ENCODE assay signal across 9 cellular contexts in the genomic region with DNA sequence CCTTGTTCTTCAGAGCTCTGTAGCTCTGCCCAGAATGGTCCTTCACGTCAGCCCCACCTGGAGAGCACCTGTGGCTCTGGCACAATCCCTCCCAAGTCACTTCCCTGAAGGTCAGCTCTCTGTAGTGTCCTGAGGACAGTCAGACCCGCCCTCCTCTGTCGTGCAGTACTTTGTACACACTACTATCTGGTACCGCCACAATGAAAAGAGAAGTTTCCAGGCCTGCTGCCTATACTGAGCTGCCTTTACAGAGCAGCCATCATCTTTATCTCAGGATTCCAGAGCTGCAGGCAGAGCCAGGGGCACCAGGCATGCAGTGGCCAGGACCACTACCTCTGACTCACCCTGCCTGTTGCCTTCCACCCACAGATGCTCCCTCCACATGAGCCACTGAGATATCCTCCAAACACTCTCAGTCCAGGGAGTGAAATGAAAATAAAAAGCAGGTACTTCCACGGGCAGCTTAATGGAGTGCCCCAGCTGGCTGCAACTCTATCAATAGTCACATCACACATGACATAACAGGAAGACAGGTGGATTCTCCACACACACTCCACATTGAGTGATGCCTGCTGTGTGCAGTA. TPM values are rescaled to one million over a fixed set of nuclear protein-coding genes. Genes with fewer than 3 reads are reported as not detected.
DNase-seq lines count a peak whose midpoint lies in the region; ATAC-seq and TF ChIP-seq lines count a peak whose summit lies in the region.
"Had no signal": no experiment of that assay in that cellular context is flagged by ENCODE, and none has a peak within 500 bp of the region (broad histone marks: within the 10 kb centered on the region; RNA-seq: fewer than 3 reads in every experiment).

No MANE protein-coding gene starts in this region.

- TF ChIP-seq CTCF in tibial artery (IDR thresholded peaks at IDR 0.05), result no peak

- H3K4me3 Mint-ChIP-seq in activated CD8-positive, alpha-beta memory T cell treated with anti-CD3 and anti-CD28 coated beads, Interleukin-2, amount 10 ng/mL, durations not matched to agents 7 days and 5 days, result no peak overlapping the region
- no peak overlapping the region for H3K4me3 Mint-ChIP-seq in activated naive CD8-positive, alpha-beta T cell

- intact Hi-C loops in tibial artery (cut with DNase I; ENCODE audit: low total_unique reads), result no loop called here

- peaks cover 3% of the 10 kb centered on the region for H3K36me3 Mint-ChIP-seq in activated CD8-positive, alpha-beta memory T cell treated with anti-CD3 and anti-CD28 coated beads, Interleukin-2, amount 10 ng/mL, durations not matched to agents 7 days and 5 days
- H3K36me3 Mint-ChIP-seq in activated naive CD8-positive, alpha-beta T cell, result peaks cover 3% of the 10 kb centered on the region

- DNase-seq in activated CD8-positive, alpha-beta memory T cell treated with anti-CD3 and anti-CD28 coated beads, Interleukin-2, amount 10 ng/mL, durations not matched to agents 7 days and 5 days, result no peak
- no peak for DNase-seq in activated CD8-positive, alpha-beta memory T cell treated with anti-CD3 and anti-CD28 coated beads for 24 hours
- DNase-seq in islet precursor cell, result peak; percentile 90
- no peak for DNase-seq in tibial artery
- no peak for DNase-seq in KG1 (lab: John Stamatoyannopoulos, UW)
- no peak for DNase-seq in NCI-H146 treated with DMSO at 0.1 percent for 48 hours (lab: John Stamatoyannopoulos, UW; ENCODE audit: unreplicated experiment)
- DNase-seq: left cardiac atrium had no signal

- H3K36me3 ChIP-seq in tibial artery, result no peaks in the 10 kb centered on the region

- no peaks in the 10 kb centered on the region for H3K9me3 Mint-ChIP-seq in activated CD8-positive, alpha-beta memory T cell treated with anti-CD3 and anti-CD28 coated beads, Interleukin-2, amount 10 ng/mL, durations not matched to agents 7 days and 5 days (ENCODE audit: low read depth)
- H3K9me3 Mint-ChIP-seq in activated naive CD8-positive, alpha-beta T cell (ENCODE audit: low read depth), result no peaks in the 10 kb centered on the region

- H3K9me3 ChIP-seq in tibial artery, result no peaks in the 10 kb centered on the region

- H3K27me3 Mint-ChIP-seq in activated CD8-positive, alpha-beta memory T cell treated with anti-CD3 and anti-CD28 coated beads, Interleukin-2, amount 10 ng/mL, durations not matched to agents 7 days and 5 days, result no peaks in the 10 kb centered on the region
- H3K27me3 Mint-ChIP-seq in activated naive CD8-positive, alpha-beta T cell, result no peaks in the 10 kb centered on the region

- H3K27ac Mint-ChIP-seq in activated CD8-positive, alpha-beta memory T cell treated with anti-CD3 and anti-CD28 coated beads, Interleukin-2, amount 10 ng/mL, durations not matched to agents 7 days and 5 days, result no peak overlapping the region
- peak overlapping the region; percentile 68 for H3K27ac Mint-ChIP-seq in activated naive CD8-positive, alpha-beta T cell

- H3K27me3 ChIP-seq in tibial artery, result no peaks in the 10 kb centered on the region

- peaks cover 0 to 86% (median 43%) of the 10 kb centered on the region in 4 donors for H3K4me1 ChIP-seq in tibial artery

- peaks cover 51% of the 10 kb centered on the region for H3K4me1 Mint-ChIP-seq in activated CD8-positive, alpha-beta memory T cell treated with anti-CD3 and anti-CD28 coated beads, Interleukin-2, amount 10 ng/mL, durations not matched to agents 7 days and 5 days
- H3K4me1 Mint-ChIP-seq in activated naive CD8-positive, alpha-beta T cell (ENCODE audit: low read depth), result peaks cover 61% of the 10 kb centered on the region

- H3K4me3 ChIP-seq in tibial artery, result no peak overlapping the region

- ATAC-seq in activated CD8-positive, alpha-beta memory T cell treated with anti-CD3 and anti-CD28 coated beads, Interleukin-2, amount 10 ng/mL, durations not matched to agents 7 days and 5 days, result peak; percentile 24
- no peak for ATAC-seq in GM18907 (IDR thresholded peaks at IDR 0.05; ENCODE audit: unreplicated experiment)

- CTCF ChIA-PET in activated CD8-positive, alpha-beta memory T cell treated with anti-CD3 and anti-CD28 coated beads, Interleukin-2, amount 10 ng/mL, durations not matched to agents 7 days and 5 days (lab: Charles Lee), result interaction anchor here (0.6 to 1.3 kb wide), 3 partner anchors 10 to 140 kb away, joined by 3 read pairs; no protein-coding TSS in a partner anchor

- H3K27ac ChIP-seq in tibial artery, result peak overlapping the region; percentile 57 to 80

RNA-seq across cellular contexts. Expression of a gene that starts 7.3 kb away (rescaled TPM):
- total RNA-seq in activated CD8-positive, alpha-beta memory T cell treated with anti-CD3 and anti-CD28 coated beads, Interleukin-2, amount 10 ng/mL, durations not matched to agents 7 days and 5 days, result 10 to 100 TPM; 32.0 to 39.9 TPM
